In the genomic region with DNA sequence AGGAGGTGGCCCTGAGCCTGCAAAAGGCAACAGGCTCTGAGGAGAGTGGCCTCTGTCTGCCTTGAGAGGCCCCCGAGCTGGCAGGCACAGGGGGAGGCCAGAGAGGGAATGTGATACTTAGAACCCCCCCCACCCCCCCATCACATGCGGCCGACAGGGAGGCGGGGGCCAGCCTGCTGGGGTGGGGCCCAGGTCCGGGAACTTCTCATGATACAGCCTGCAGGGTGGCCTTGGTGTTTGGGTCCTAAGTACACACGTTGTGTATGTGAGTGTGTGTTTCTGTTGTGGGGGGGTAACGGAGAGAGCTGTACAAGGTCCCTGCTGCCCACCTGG, we compare ENCODE assay signal across 8 cellular contexts. TPM values are rescaled to one million over a fixed set of nuclear protein-coding genes. Genes with fewer than 3 reads are reported as not detected.
A peak's percentile ranks its signal among the peaks of the same experiment; 100 is the strongest.
DNase-seq lines count a peak whose midpoint lies in the region; ATAC-seq and TF ChIP-seq lines count a peak whose summit lies in the region.

No MANE protein-coding gene starts in this region.

- H2AFZ ChIP-seq in neuronal stem cell (ENCODE audit: low read length): peak overlapping the region; percentile 86

- no peaks in the 10 kb centered on the region for H3K27me3 Mint-ChIP-seq in CD8-positive, alpha-beta T cell (ENCODE audit: low read depth)
- H3K27me3 Mint-ChIP-seq in brain: peaks cover 4% of the 10 kb centered on the region

- peak overlapping the region; percentile 82 for H3K18ac ChIP-seq in neuronal stem cell (ENCODE audit: low read length)

- H2BK5ac ChIP-seq in neuronal stem cell (ENCODE audit: low read length): no peak overlapping the region

- H3K4me3 ChIP-seq in CD8-positive, alpha-beta T cell (ENCODE audit: low read depth, low read length): peak overlapping the region; percentile 85
- H3K4me3 ChIP-seq in neuronal stem cell (ENCODE audit: low read length in 2 of 2) (peak overlapping the region in 1 of 2 donors; percentile 31), HAP-1 (no peak overlapping the region)

- no peak overlapping the region for H3K23ac ChIP-seq in neuronal stem cell (ENCODE audit: low read depth, low read length, poor library complexity)

- H2AK5ac ChIP-seq in neuronal stem cell (ENCODE audit: low read depth, low read length): peak overlapping the region; percentile 68

- peaks cover 52% of the 10 kb centered on the region for H3K4me1 ChIP-seq in CD8-positive, alpha-beta T cell (ENCODE audit: insufficient read depth, low read length)
- H3K4me1 ChIP-seq in neuronal stem cell (ENCODE audit: control insufficient read depth in 2 of 2, insufficient read depth in 1 of 2, low read depth in 1 of 2, low read length in 2 of 2) (peaks cover 20 to 40% of the 10 kb centered on the region in 2 donors), HAP-1 (peaks cover 9% of the 10 kb centered on the region)

- WGBS in neuronal stem cell (ENCODE audit: extremely low coverage in 2 of 2, insufficient read length in 2 of 2, insufficient replicate concordance in 1 of 2), 2 donors: no CpG with 5 or more reads among the region's 7 CpGs

- peak overlapping the region; percentile 67 for H2BK15ac ChIP-seq in neuronal stem cell (ENCODE audit: low read length)

- peak overlapping the region; percentile 98 for H3K27ac Mint-ChIP-seq in CD8-positive, alpha-beta T cell
- peak overlapping the region; percentile 18 to 94 (median 56) for H3K27ac Mint-ChIP-seq in brain

- H3K27ac ChIP-seq in CD8-positive, alpha-beta T cell (ENCODE audit: low read depth, low read length): peak overlapping the region; percentile 72
- H3K27ac ChIP-seq in neuronal stem cell (replicated peaks; ENCODE audit: low read length): no peak overlapping the region

- H3K9ac ChIP-seq in neuronal stem cell (ENCODE audit: low read depth, low read length, poor library complexity): peak overlapping the region; percentile 63

- no peak overlapping the region for H3K14ac ChIP-seq in neuronal stem cell (ENCODE audit: low read length)

- DNase-seq in CD8-positive, alpha-beta T cell: no peak
- DNase-seq in neuronal stem cell (ENCODE audit: low spot score) (no peak), EL (no peak), amniotic stem cell (lab: John Stamatoyannopoulos, UW) (no peak), HAP-1 (ENCODE audit: low spot score in 2 of 2) (no peak)

- no peaks in the 10 kb centered on the region for H3K36me3 ChIP-seq in CD8-positive, alpha-beta T cell (ENCODE audit: insufficient read depth, low read length)
- H3K36me3 ChIP-seq in neuronal stem cell (replicated peaks in 1 of 2; ENCODE audit: control insufficient read depth in 2 of 2, insufficient read depth in 2 of 2, low read length in 2 of 2) (no peaks in the 10 kb centered on the region), HAP-1 (replicated peaks) (no peaks in the 10 kb centered on the region)

- no peaks in the 10 kb centered on the region for H3K79me1 ChIP-seq in neuronal stem cell (ENCODE audit: low read depth, low read length)

- no peaks in the 10 kb centered on the region for H3K27me3 ChIP-seq in CD8-positive, alpha-beta T cell (ENCODE audit: insufficient read depth, low read length)
- no peaks in the 10 kb centered on the region for H3K27me3 ChIP-seq in neuronal stem cell (ENCODE audit: control insufficient read depth in 3 of 3, insufficient read depth in 3 of 3, low read depth in 1 of 3, low read length in 3 of 3)
- no peaks in the 10 kb centered on the region for H3K27me3 ChIP-seq in HAP-1 (ENCODE audit: low read depth)

- TF ChIP-seq CTCF in CD8-positive, alpha-beta T cell (IDR thresholded peaks at IDR 0.05): no peak
- TF ChIP-seq CTCF in brain (conservative IDR thresholded peaks at IDR 0.05): no peak

- peak overlapping the region; percentile 96 for H3K4me3 Mint-ChIP-seq in CD8-positive, alpha-beta T cell
- peak overlapping the region in 3 of 5 experiments; percentile 21 to 60 (median 51) for H3K4me3 Mint-ChIP-seq in brain

- intact Hi-C loops in CD8-positive, alpha-beta T cell (cut with DNase I, micrococcal nuclease): loop anchor here (2.0 to 5.0 kb wide), 2 partner anchors 40 to 48 kb away; no protein-coding TSS in a partner anchor

- ATAC-seq in CD8-positive, alpha-beta T cell: no peak
- ATAC-seq in HG03378 (IDR thresholded peaks at IDR 0.05; ENCODE audit: unreplicated experiment) (peak; percentile 12), GM18520 (IDR thresholded peaks at IDR 0.05; ENCODE audit: unreplicated experiment) (no peak)

- POLR2A ChIA-PET in CD8-positive, alpha-beta T cell (lab: Charles Lee): interaction anchor here (0.6 to 3.6 kb wide), 8 partner anchors 13 to 247 kb away, joined by 3 to 18 read pairs (median 6); a partner anchor contains a TSS

- H2BK120ac ChIP-seq in neuronal stem cell (ENCODE audit: low read depth, low read length): no peak overlapping the region

- no peak overlapping the region for H2BK12ac ChIP-seq in neuronal stem cell (ENCODE audit: low read length)

- CTCF ChIA-PET in CD8-positive, alpha-beta T cell (lab: Charles Lee): interaction anchor here (1.3 kb wide), 1 partner anchor 37 kb away, joined by 4 read pairs; no protein-coding TSS in a partner anchor

- no peak overlapping the region for H3K4ac ChIP-seq in neuronal stem cell (ENCODE audit: low read length)

- in situ Hi-C loops in HAP-1 (cut with MboI; ENCODE audit: low sequenced_read_pairs): no loop called here

- H4K8ac ChIP-seq in neuronal stem cell (ENCODE audit: low read depth, low read length): peak overlapping the region; percentile 90

- H3K36me3 Mint-ChIP-seq in CD8-positive, alpha-beta T cell: peaks cover 14% of the 10 kb centered on the region
- peaks cover 16% of the 10 kb centered on the region for H3K36me3 Mint-ChIP-seq in brain

- no peaks in the 10 kb centered on the region for H3K9me3 Mint-ChIP-seq in CD8-positive, alpha-beta T cell
- peaks cover 8 to 18% (median 11%) of the 10 kb centered on the region in 5 experiments for H3K9me3 Mint-ChIP-seq in brain

- peaks cover 55% of the 10 kb centered on the region for H3K4me1 Mint-ChIP-seq in CD8-positive, alpha-beta T cell (ENCODE audit: low read depth)
- H3K4me1 Mint-ChIP-seq in brain: peaks cover 40% of the 10 kb centered on the region

- H3K4me2 ChIP-seq in neuronal stem cell (ENCODE audit: insufficient read depth, low read length, poor library complexity, severe bottlenecking): no peak overlapping the region

- no peaks in the 10 kb centered on the region for H3K9me3 ChIP-seq in CD8-positive, alpha-beta T cell (ENCODE audit: low read length)
- H3K9me3 ChIP-seq in neuronal stem cell (replicated peaks in 1 of 2; ENCODE audit: control insufficient read depth in 2 of 2, insufficient read depth in 1 of 2, low read depth in 1 of 2, low read length in 2 of 2): peaks cover 4 to 12% of the 10 kb centered on the region in 2 donors
- no peaks in the 10 kb centered on the region for H3K9me3 ChIP-seq in HAP-1

- peak overlapping the region; percentile 65 for H4K91ac ChIP-seq in neuronal stem cell (ENCODE audit: low read depth, low read length, poor library complexity)

RNA-seq across cellular contexts. Expression of a gene that starts 19.7 kb away (rescaled TPM):
- 10 to 100 TPM; 22.4 to 24.8 TPM for total RNA-seq in CD8-positive, alpha-beta T cell
- 30.3 TPM for polyA plus RNA-seq in brain (ENCODE audit: insufficient read depth, low read depth, low replicate concordance)
- polyA plus RNA-seq in neuronal stem cell (2013, experiment 1 of 2): 8.1 TPM
- 8.7 TPM for polyA plus RNA-seq in neuronal stem cell (2013, experiment 2 of 2)

RNA-seq across cellular contexts. Expression of a gene that starts 31.1 kb away (rescaled TPM):
- total RNA-seq in CD8-positive, alpha-beta T cell: 100 to 1,000 TPM; 129 TPM
- 408 TPM for polyA plus RNA-seq in brain (ENCODE audit: insufficient read depth, low read depth, low replicate concordance)
- polyA plus RNA-seq in neuronal stem cell (2013, experiment 1 of 2): 169 TPM
- polyA plus RNA-seq in neuronal stem cell (2013, experiment 2 of 2): 159 TPM

RNA-seq across cellular contexts. Expression of a gene that starts 56.4 kb away (rescaled TPM):
- total RNA-seq in CD8-positive, alpha-beta T cell: 10 to 100 TPM; 50.9 to 56.5 TPM
- 19.7 TPM for polyA plus RNA-seq in brain (ENCODE audit: insufficient read depth, low read depth, low replicate concordance)
- 14.8 TPM for polyA plus RNA-seq in neuronal stem cell (2013, experiment 1 of 2)
- polyA plus RNA-seq in neuronal stem cell (2013, experiment 2 of 2): 15.1 TPM
